8 cellular contexts compared by ENCODE assay signal in genomic region chr11:16881074-16881709, GRCh38.
A peak's percentile ranks its signal among the peaks of the same experiment; 100 is the strongest.
DNase-seq lines count a peak whose midpoint lies in the region; ATAC-seq, FAIRE-seq and TF ChIP-seq lines count a peak whose summit lies in the region.

No MANE protein-coding gene starts in this region.

- H3K27me3 ChIP-seq in ascending aorta (no peaks in the 10 kb centered on the region), kidney epithelial cell (ENCODE audit: control insufficient read depth, insufficient read depth, low read length) (no peaks in the 10 kb centered on the region)

- DNase-seq in AG20443 (ENCODE audit: low spot score) (peak; percentile 81), ascending aorta (ENCODE audit: low spot score in 2 of 2) (no peak), kidney epithelial cell (ENCODE audit: low read depth) (peak; percentile 49), left colon (no peak), D721Med (ENCODE audit: insufficient read length, low spot score) (no peak), SHP77 treated with DMSO at 0.1 percent for 48 hours (lab: John Stamatoyannopoulos, UW) (no peak)

- TF ChIP-seq CTCF in ascending aorta (IDR thresholded peaks at IDR 0.05) (peak in 2 of 3 experiments; percentile 7 to 39), kidney epithelial cell (IDR thresholded peaks at IDR 0.05; ENCODE audit: insufficient read depth, low read length, poor library complexity, severe bottlenecking) (peak; percentile 58), D721Med (IDR thresholded peaks at IDR 0.05; ENCODE audit: insufficient read depth, missing control alignments) (no peak)

- ATAC-seq in HG02885 (IDR thresholded peaks at IDR 0.05; ENCODE audit: poor library complexity, unreplicated experiment) (peak; percentile 61), left colon (no peak), GM18870 (IDR thresholded peaks at IDR 0.05; ENCODE audit: unreplicated experiment) (no peak)

- no peaks in the 10 kb centered on the region for H3K9me3 ChIP-seq in ascending aorta

- H3K36me3 ChIP-seq in ascending aorta, result no peaks in the 10 kb centered on the region
- H3K36me3 ChIP-seq in kidney epithelial cell (ENCODE audit: control insufficient read depth, insufficient read depth, low read length), result no peaks in the 10 kb centered on the region

- H3K4me3 ChIP-seq in ascending aorta (no peak overlapping the region), kidney epithelial cell (ENCODE audit: low read depth, low read length) (no peak overlapping the region)

- H3K27ac ChIP-seq in ascending aorta, result no peak overlapping the region

- intact Hi-C loops in ascending aorta (cut with DNase I), result no loop called here
- intact Hi-C loops in left colon (cut with DNase I, micrococcal nuclease), result no loop called here

- FAIRE-seq in D721Med (lab: Jason Lieb, UNC), result no peak

- H3K4me1 ChIP-seq in ascending aorta, result no peaks in the 10 kb centered on the region

Comparison
In these comparisons a context has a peak if more than half of its experiments do, and no peak if none do; other contexts are left out.
1. DNase-seq: peak in AG20443 (single experiment) and kidney epithelial cell (single experiment); none in ascending aorta (0 of 2), left colon (0 of 2), D721Med (single experiment) and SHP77 treated with DMSO at 0.1 percent for 48 hours (single experiment).